ENCODE assay signal across 29 cellular contexts in the genomic region with DNA sequence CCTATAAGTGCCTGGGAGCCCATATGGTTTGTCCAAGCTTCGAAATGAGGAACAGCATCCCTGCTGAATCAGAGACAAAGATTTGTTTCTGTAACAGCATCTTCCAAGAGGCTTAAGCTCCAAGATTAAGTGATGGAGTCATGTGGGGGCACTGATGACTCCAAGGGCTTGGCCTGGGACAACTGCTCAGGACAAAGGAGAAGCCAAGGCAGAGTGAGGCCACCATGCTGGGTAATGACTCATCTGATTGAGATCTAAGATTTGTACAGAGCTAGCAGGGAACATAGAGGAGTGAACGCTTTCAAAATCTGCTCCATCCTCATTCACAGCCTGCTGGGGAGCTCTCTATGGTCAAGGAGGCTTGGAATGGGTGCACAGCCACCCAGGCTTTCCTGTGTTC. TPM values are rescaled to one million over a fixed set of nuclear protein-coding genes. Genes with fewer than 3 reads are reported as not detected.
"Had no signal": no experiment of that assay in that cellular context is flagged by ENCODE, and none has a peak within 500 bp of the region (broad histone marks: within the 10 kb centered on the region; RNA-seq: fewer than 3 reads in every experiment).

No MANE protein-coding gene starts in this region.

- H3K4me3 ChIP-seq: ascending aorta, body of pancreas, Peyer's patch had no signal

- H3K27me3 ChIP-seq: ascending aorta, body of pancreas, Peyer's patch had no signal

- H3K4me1 ChIP-seq: ascending aorta, Peyer's patch had no signal

- H3K27ac ChIP-seq: ascending aorta, body of pancreas, Peyer's patch had no signal

- H3K4me3 Mint-ChIP-seq: activated CD4-positive, alpha-beta memory T cell treated with anti-CD3 and anti-CD28 coated beads for 36 hours; activated CD4-positive, alpha-beta T cell treated with anti-CD3 and anti-CD28 coated beads, Interleukin-2, amount 10 ng/mL, durations not matched to agents 7 days and 5 days; activated naive CD8-positive, alpha-beta T cell treated with anti-CD3 and anti-CD28 coated beads, Interleukin-2, amount 50 U/mL, for 24 hours; T-helper 1 cell treated with Interleukin-12 subunit alpha and Interleukin-12 subunit beta and Interleukin-4 antibody, amounts not matched to agents 30 μg/mL and 1 μg/mL, for 36 hours had no signal

- ATAC-seq: activated naive CD4-positive, alpha-beta T cell treated with anti-CD3 and anti-CD28 coated beads, Interleukin-2, amount 50 U/mL, for 72 hours; activated naive CD8-positive, alpha-beta T cell treated with anti-CD3 and anti-CD28 coated beads, Interleukin-2, amount 50 U/mL, for 24 hours; body of pancreas had no signal

- H3K36me3 Mint-ChIP-seq: activated CD4-positive, alpha-beta memory T cell treated with anti-CD3 and anti-CD28 coated beads for 36 hours; activated naive CD4-positive, alpha-beta T cell treated with anti-CD3 and anti-CD28 coated beads, Interleukin-2, amount 50 U/mL, for 72 hours had no signal

- H3K27ac Mint-ChIP-seq: activated CD4-positive, alpha-beta memory T cell treated with anti-CD3 and anti-CD28 coated beads for 36 hours; activated CD4-positive, alpha-beta T cell treated with anti-CD3 and anti-CD28 coated beads, Interleukin-2, amount 10 ng/mL, durations not matched to agents 7 days and 5 days; activated naive CD4-positive, alpha-beta T cell treated with anti-CD3 and anti-CD28 coated beads, Interleukin-2, amount 50 U/mL, for 72 hours; activated naive CD8-positive, alpha-beta T cell treated with anti-CD3 and anti-CD28 coated beads, Interleukin-2, amount 50 U/mL, for 24 hours; T-helper 1 cell treated with Interleukin-12 subunit alpha and Interleukin-12 subunit beta and Interleukin-4 antibody, amounts not matched to agents 30 μg/mL and 1 μg/mL, for 36 hours had no signal

- H3K9me3 Mint-ChIP-seq: activated CD4-positive, alpha-beta memory T cell treated with anti-CD3 and anti-CD28 coated beads for 36 hours; activated CD4-positive, alpha-beta T cell treated with anti-CD3 and anti-CD28 coated beads, Interleukin-2, amount 10 ng/mL, durations not matched to agents 7 days and 5 days; activated naive CD8-positive, alpha-beta T cell treated with anti-CD3 and anti-CD28 coated beads, Interleukin-2, amount 50 U/mL, for 24 hours; T-helper 1 cell treated with Interleukin-12 subunit alpha and Interleukin-12 subunit beta and Interleukin-4 antibody, amounts not matched to agents 30 μg/mL and 1 μg/mL, for 36 hours had no signal

- DNase-seq: activated CD4-positive, alpha-beta memory T cell treated with anti-CD3 and anti-CD28 coated beads for 36 hours; activated CD4-positive, alpha-beta T cell treated with anti-CD3 and anti-CD28 coated beads, Interleukin-2, amount 10 ng/mL, durations not matched to agents 7 days and 5 days; activated CD4-positive, CD25-positive, alpha-beta regulatory T cell; activated naive CD4-positive, alpha-beta T cell treated with Interleukin-2 at 50 U/mL for 16 hours; activated naive CD8-positive, alpha-beta T cell treated with anti-CD3 and anti-CD28 coated beads, Interleukin-2, amount 50 U/mL, for 24 hours; activated T-cell treated with anti-CD3 and anti-CD28 coated beads, Interleukin-2, amount 50 U/mL, for 1 hour; amniotic stem cell; body of pancreas; IMR-90; Kasumi-1; KBM-7; NCI-H1092; NCI-H1417; NCI-H1694; NCI-H2029; NCI-H2107; NCI-H345; NCI-H510A; NCI-H526 treated with DMSO at 0.1 percent for 48 hours; NK-92 treated with Interleukin-12 subunit alpha and Interleukin-12 subunit beta, amount 100 ng/mL, for 24 hours; SHP77 had no signal

- H3K4me1 Mint-ChIP-seq: activated CD4-positive, alpha-beta T cell treated with anti-CD3 and anti-CD28 coated beads, Interleukin-2, amount 10 ng/mL, durations not matched to agents 7 days and 5 days; activated naive CD8-positive, alpha-beta T cell treated with anti-CD3 and anti-CD28 coated beads, Interleukin-2, amount 50 U/mL, for 24 hours had no signal

- H3K9me3 ChIP-seq: ascending aorta, body of pancreas, Peyer's patch had no signal

- H3K36me3 ChIP-seq: ascending aorta, Peyer's patch had no signal

RNA-seq across cellular contexts. Expression of a gene that starts 49.3 kb away (rescaled TPM):
- total RNA-seq: activated CD4-positive, alpha-beta memory T cell treated with anti-CD3 and anti-CD28 coated beads for 36 hours; activated CD4-positive, alpha-beta T cell treated with anti-CD3 and anti-CD28 coated beads, Interleukin-2, amount 10 ng/mL, durations not matched to agents 7 days and 5 days; activated CD8-positive, alpha-beta memory T cell treated with anti-CD3 and anti-CD28 coated beads for 36 hours; activated naive CD4-positive, alpha-beta T cell treated with anti-CD3 and anti-CD28 coated beads, Interleukin-2, amount 50 U/mL, for 72 hours; ascending aorta; body of pancreas; bronchial epithelial cell; IMR-90; MCF 10A; Peyer's patch; SK-MEL-5 had no signal
- polyA plus RNA-seq: IMR-90 had no signal
